1 cellular context compared by ENCODE assay signal in the genomic region with DNA sequence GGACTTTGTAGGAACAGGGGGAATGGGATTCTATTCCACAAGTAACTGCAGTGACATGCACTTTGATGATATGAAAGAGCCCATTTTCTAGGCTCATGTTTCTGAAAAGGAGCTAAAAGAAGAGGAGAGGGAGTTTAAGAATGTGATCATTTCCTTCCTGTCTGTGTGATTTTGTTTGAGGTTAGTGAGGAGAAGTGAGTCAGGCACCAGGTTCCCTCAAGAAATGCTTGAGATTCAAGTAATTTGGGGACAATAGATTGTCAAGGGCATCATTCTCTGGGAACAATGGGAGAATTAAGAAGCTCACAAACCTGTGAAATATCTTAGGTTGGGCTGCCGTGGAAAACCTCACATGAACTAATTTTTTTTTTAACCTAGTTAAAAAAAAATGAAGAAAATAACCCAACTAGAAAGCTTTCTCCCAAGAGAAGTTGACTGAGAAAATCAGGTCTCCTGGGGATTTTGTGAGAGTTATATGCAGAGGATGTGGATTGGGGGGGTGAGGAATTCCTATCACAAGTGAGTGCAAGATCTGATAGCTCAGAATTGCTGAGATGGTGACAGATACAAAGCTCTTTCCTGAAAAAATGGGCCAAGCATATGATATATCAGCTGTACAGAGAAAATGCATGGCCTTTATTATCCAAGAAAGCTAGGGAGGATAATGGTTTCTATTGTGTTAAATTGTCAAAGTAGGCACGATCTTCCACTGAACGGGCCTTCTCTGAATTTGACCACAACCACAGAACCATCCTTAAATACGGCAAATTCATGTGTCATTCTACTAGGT.
TF ChIP-seq lines count a peak whose summit lies in the region.

No MANE protein-coding gene starts in this region.

TF ChIP-seq in IMR-90, 13 proteins besides CTCF, POLR2A, EP300 and RAD21 (continued from another document):
- TF ChIP-seq, protein P1, sequence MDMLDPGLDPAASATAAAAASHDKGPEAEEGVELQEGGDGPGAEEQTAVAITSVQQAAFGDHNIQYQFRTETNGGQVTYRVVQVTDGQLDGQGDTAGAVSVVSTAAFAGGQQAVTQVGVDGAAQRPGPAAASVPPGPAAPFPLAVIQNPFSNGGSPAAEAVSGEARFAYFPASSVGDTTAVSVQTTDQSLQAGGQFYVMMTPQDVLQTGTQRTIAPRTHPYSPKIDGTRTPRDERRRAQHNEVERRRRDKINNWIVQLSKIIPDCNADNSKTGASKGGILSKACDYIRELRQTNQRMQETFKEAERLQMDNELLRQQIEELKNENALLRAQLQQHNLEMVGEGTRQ (IDR thresholded peaks at IDR 0.05; ENCODE audit: low read depth, low read length), result no peak
- TF ChIP-seq NFE2L2 (IDR thresholded peaks at IDR 0.05; ENCODE audit: low read depth, low read length), result no peak
- TF ChIP-seq CHD1 (IDR thresholded peaks at IDR 0.05; ENCODE audit: low read depth, low read length), result no peak
- TF ChIP-seq RFX5 (IDR thresholded peaks at IDR 0.05; ENCODE audit: low read depth, low read length), result no peak
- no peak for TF ChIP-seq SMC3 (IDR thresholded peaks at IDR 0.05; ENCODE audit: low read depth, low read length)
- no peak for TF ChIP-seq FOS (IDR thresholded peaks at IDR 0.05; ENCODE audit: low read depth, low read length)
- TF ChIP-seq RCOR1 (IDR thresholded peaks at IDR 0.05; ENCODE audit: insufficient replicate concordance, low read length), result no peak
- no peak for TF ChIP-seq BHLHE40 (IDR thresholded peaks at IDR 0.05; ENCODE audit: low read depth, low read length)
- TF ChIP-seq, protein P2, sequence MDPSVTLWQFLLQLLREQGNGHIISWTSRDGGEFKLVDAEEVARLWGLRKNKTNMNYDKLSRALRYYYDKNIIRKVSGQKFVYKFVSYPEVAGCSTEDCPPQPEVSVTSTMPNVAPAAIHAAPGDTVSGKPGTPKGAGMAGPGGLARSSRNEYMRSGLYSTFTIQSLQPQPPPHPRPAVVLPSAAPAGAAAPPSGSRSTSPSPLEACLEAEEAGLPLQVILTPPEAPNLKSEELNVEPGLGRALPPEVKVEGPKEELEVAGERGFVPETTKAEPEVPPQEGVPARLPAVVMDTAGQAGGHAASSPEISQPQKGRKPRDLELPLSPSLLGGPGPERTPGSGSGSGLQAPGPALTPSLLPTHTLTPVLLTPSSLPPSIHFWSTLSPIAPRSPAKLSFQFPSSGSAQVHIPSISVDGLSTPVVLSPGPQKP (IDR thresholded peaks at IDR 0.05; ENCODE audit: borderline replicate concordance, low read depth, low read length), result no peak
